In genomic region chr10:11824376-11824775, GRCh38 we compare ENCODE assay signal across 2 cellular contexts.
TF ChIP-seq lines count a peak whose summit lies in the region.

No MANE protein-coding gene starts in this region.

TF ChIP-seq in K562, 482 proteins besides CTCF, POLR2A, EP300 and RAD21 (continues in another document):
- TF ChIP-seq MIER1 (IDR thresholded peaks at IDR 0.05; ENCODE audit: low read depth) (no peak), PCBP1 (IDR thresholded peaks at IDR 0.05; ENCODE audit: low read depth, low read length, poor library complexity, severe bottlenecking) (no peak), KLF13 (tag; IDR thresholded peaks at IDR 0.05; ENCODE audit: borderline replicate concordance, low read depth) (no peak), MAZ (CRISPR knock-in tag; conservative IDR thresholded peaks at IDR 0.05 in 1 of 2, IDR thresholded peaks at IDR 0.05 in 1 of 2) (no peak), ZNF280A (IDR thresholded peaks at IDR 0.05; ENCODE audit: low read depth, partially characterized antibody) (no peak), CBX8 (IDR thresholded peaks at IDR 0.05; ENCODE audit: borderline replicate concordance, extremely low read depth, low read depth, low read length, poor library complexity, severe bottlenecking) (peak; percentile 69), MNT (conservative IDR thresholded peaks at IDR 0.05) (0 out of 4 replicates have a peak, but pooled peaks of 1 of the 2 experiments have one; percentile 23), ZBTB40 (IDR thresholded peaks at IDR 0.05) (peak; percentile 59; the same call in 1 of the 2 replicates), ZBTB40 (CRISPR knock-in tag; IDR thresholded peaks at IDR 0.05) (no peak)

TF ChIP-seq in HepG2, 621 proteins besides CTCF, POLR2A, EP300 and RAD21:
- TF ChIP-seq SOX13 (IDR thresholded peaks at IDR 0.05) (no peak), SOX13 (CRISPR knock-in tag; conservative IDR thresholded peaks at IDR 0.05 in 1 of 2, IDR thresholded peaks at IDR 0.05 in 1 of 2) (peak in 1 of 2 experiments; percentile 20; a peak in 1 of 4 replicates), ATF4 (CRISPR knock-in tag; IDR thresholded peaks at IDR 0.05) (no peak), SAP130 (CRISPR knock-in tag; IDR thresholded peaks at IDR 0.05; ENCODE audit: low read depth) (peak; percentile 38; the same call in 1 of the 2 replicates), ELF3 (CRISPR knock-in tag; IDR thresholded peaks at IDR 0.05) (peak; percentile 33; the same call in 1 of the 2 replicates), FOXA1 (IDR thresholded peaks at IDR 0.05) (no peak), FOXA1 (CRISPR knock-in tag; IDR thresholded peaks at IDR 0.05) (peak; percentile 45; the same call in 1 of the 2 replicates), IRF2 (CRISPR knock-in tag; IDR thresholded peaks at IDR 0.05) (no peak), FOXA3 (CRISPR knock-in tag; IDR thresholded peaks at IDR 0.05) (0 out of 2 replicates have a peak, but pooled peaks have one; percentile 21)
TF ChIP-seq in HepG2: peak in this region for 5.
